11 cellular contexts compared by ENCODE assay signal in genomic region chr17:38626606-38627226, GRCh38. TPM values are rescaled to one million over a fixed set of nuclear protein-coding genes. Genes with fewer than 3 reads are reported as not detected.
DNase-seq lines count a peak whose midpoint lies in the region; ATAC-seq, FAIRE-seq and TF ChIP-seq lines count a peak whose summit lies in the region.
"Not testable (repeated sequence)": the region's sequence is repeated elsewhere in the genome, so short reads cannot be mapped to it uniquely, and the experiment has no call there.
"Had no signal": no experiment of that assay in that cellular context is flagged by ENCODE, and none has a peak within 500 bp of the region (broad histone marks: within the 10 kb centered on the region; RNA-seq: fewer than 3 reads in every experiment).

No MANE protein-coding gene starts in this region.

- H3K27ac Mint-ChIP-seq in endodermal cell: not testable (repeated sequence)

- ATAC-seq in HepG2, upper lobe of right lung: not testable (repeated sequence)

- not testable (repeated sequence) for H3K4me3 Mint-ChIP-seq in endodermal cell

- H3K4me1 Mint-ChIP-seq in endodermal cell: not testable (repeated sequence)

- POLR2A ChIA-PET in HepG2 (lab: Yijun Ruan, JAX): interaction anchor here (1.3 to 2.7 kb wide), 2 partner anchors 12 to 31 kb away, joined by 4 to 14 read pairs; no protein-coding TSS in a partner anchor

- intact Hi-C loops in HepG2 (cut with micrococcal nuclease; ENCODE audit: unreplicated experiment); posterior vena cava (cut with DNase I); upper lobe of right lung (cut with DNase I): not testable (repeated sequence)

- not testable (repeated sequence) for TF ChIP-seq EP300 in HepG2 (IDR thresholded peaks at IDR 0.05; ENCODE audit: low read depth in 2 of 2, low read length in 2 of 2); HepG2 (CRISPR knock-in tag; IDR thresholded peaks at IDR 0.05; ENCODE audit: borderline replicate concordance)

- H3K9me2 ChIP-seq in Loucy (replicated peaks; ENCODE audit: low read depth, low read length): not testable (repeated sequence)

- not testable (repeated sequence) for H3K9me3 ChIP-seq in Loucy (ENCODE audit: insufficient read depth, low read depth, low read length); endodermal cell (ENCODE audit: control insufficient read depth, low read length); HepG2 (ENCODE audit: low read length); upper lobe of right lung

- not testable (repeated sequence) for TF ChIP-seq RAD21 in HepG2 (CRISPR knock-in tag; IDR thresholded peaks at IDR 0.05)

- not testable (repeated sequence) for BruUV-seq in HepG2 (replicated peaks; lab: Mats Ljungman, UMichigan)

- not testable (repeated sequence) for TF ChIP-seq CTCF in Loucy (conservative IDR thresholded peaks at IDR 0.05; ENCODE audit: low read length); endodermal cell (conservative IDR thresholded peaks at IDR 0.05); HepG2 (CRISPR knock-in tag; IDR thresholded peaks at IDR 0.05); upper lobe of right lung (IDR thresholded peaks at IDR 0.05)

- peaks cover 13% of the 10 kb centered on the region for H3K9me3 Mint-ChIP-seq in endodermal cell

- H3K79me2 ChIP-seq in Loucy (ENCODE audit: insufficient read depth, low read length); HepG2 (ENCODE audit: insufficient read depth, low read length): not testable (repeated sequence)

- not testable (repeated sequence) for H3K4me2 ChIP-seq in Loucy (ENCODE audit: low read depth, low read length, poor library complexity, severe bottlenecking); HepG2 (ENCODE audit: low read depth, low read length)

- not testable (repeated sequence) for H3K4me3 ChIP-seq in Loucy (ENCODE audit: low read length, poor library complexity, severe bottlenecking); endodermal cell (ENCODE audit: low read length); HepG2 (replicated peaks in 1 of 3; ENCODE audit: insufficient read depth in 1 of 3, low read depth in 2 of 3, low read length in 3 of 3); upper lobe of right lung

- H3K36me3 ChIP-seq in Loucy (ENCODE audit: insufficient read depth, low read length); endodermal cell (ENCODE audit: control insufficient read depth, insufficient read depth, low read length); HepG2 (replicated peaks in 1 of 2; ENCODE audit: control insufficient read depth in 1 of 2, insufficient read depth in 2 of 2, low read length in 2 of 2); upper lobe of right lung: not testable (repeated sequence)

- not testable (repeated sequence) for H3F3A ChIP-seq in Loucy (ENCODE audit: low read depth)

- not testable (repeated sequence) for H4K20me1 ChIP-seq in Loucy (ENCODE audit: insufficient read depth, low read length, poor library complexity, severe bottlenecking); HepG2 (ENCODE audit: insufficient read depth, low read length)

- H3K27ac ChIP-seq in endodermal cell (ENCODE audit: low read depth, low read length); upper lobe of right lung: not testable (repeated sequence)
- peak overlapping the region; percentile 59 for H3K27ac ChIP-seq in HepG2 (ENCODE audit: extremely low read length, insufficient read depth, low read length)

- H3K9ac ChIP-seq in Loucy (ENCODE audit: low read depth, low read length, poor library complexity, severe bottlenecking); endodermal cell (ENCODE audit: extremely low read depth, low read length, poor library complexity, severe bottlenecking); HepG2 (ENCODE audit: insufficient read depth, low read depth, low read length): not testable (repeated sequence)

- CTCF ChIA-PET in HepG2 (lab: Yijun Ruan, JAX; ENCODE audit: low intra/inter-chr PET ratio, low total read pairs): not testable (repeated sequence)

- FAIRE-seq in HepG2 (lab: Jason Lieb, UNC): not testable (repeated sequence)

- not testable (repeated sequence) for H3K36me3 Mint-ChIP-seq in endodermal cell (ENCODE audit: low read depth)

- H2AFZ ChIP-seq in Loucy (ENCODE audit: low read length): 0 out of 2 replicates have a peak overlapping the region, but pooled peaks have one; percentile 1
- not testable (repeated sequence) for H2AFZ ChIP-seq in HepG2 (ENCODE audit: low read length)

- not testable (repeated sequence) for H3K27me3 Mint-ChIP-seq in endodermal cell (ENCODE audit: insufficient read depth)

- not testable (repeated sequence) for H3K27me3 ChIP-seq in Loucy (ENCODE audit: insufficient read depth, low read length, poor library complexity, severe bottlenecking); endodermal cell (ENCODE audit: control insufficient read depth, insufficient read depth, low read length, poor library complexity, severe bottlenecking); HepG2 (ENCODE audit: control insufficient read depth in 1 of 2, insufficient read depth in 2 of 2, low read length in 2 of 2); upper lobe of right lung

- H3K4me1 ChIP-seq in Loucy (ENCODE audit: insufficient read depth, low read length, poor library complexity, severe bottlenecking); endodermal cell (ENCODE audit: control insufficient read depth, insufficient read depth, low read length); upper lobe of right lung: not testable (repeated sequence)
- peaks cover 59% of the 10 kb centered on the region for H3K4me1 ChIP-seq in HepG2 (ENCODE audit: insufficient read depth, low read length)

- not testable (repeated sequence) for TF ChIP-seq POLR2A in HepG2 (IDR thresholded peaks at IDR 0.05; ENCODE audit: insufficient read depth in 1 of 2, low read depth in 2 of 2, low read length in 2 of 2)

- in situ Hi-C loops in HepG2 (cut with HindIII; ENCODE audit: extremely low pct_ligation_motif_present, low pct_unique_long_range_greater_than_20kb): not testable (repeated sequence)

- WGBS in endodermal cell (ENCODE audit: insufficient coverage in 1 of 2, insufficient read length in 1 of 2), 2 experiments: 91 to 93% methylated on average over 5 to 6 of the region's 6 CpGs
- 97% methylated on average over 6 of the region's 6 CpGs for WGBS in HepG2 (ENCODE audit: low lambda C conversion rate)

- DNase-seq in DMS53 treated with DMSO at 0.1 percent for 48 hours (lab: John Stamatoyannopoulos, UW; ENCODE audit: unreplicated experiment): peak; percentile 6
- peak; percentile 22 for DNase-seq in amniotic epithelial cell (ENCODE audit: low read depth)
- DNase-seq in endodermal cell: peak; percentile 7
- DNase-seq in HepG2 (ENCODE audit: low spot score): not testable (repeated sequence)
- peak; percentile 20 for DNase-seq in posterior vena cava (ENCODE audit: low spot score)
- DNase-seq in upper lobe of right lung: peak; percentile 8

RNA-seq across cellular contexts. Expression of gene SRCIN1, which starts 21.0 kb away (rescaled TPM):
- total RNA-seq in endodermal cell: 1 to 10 TPM; 2.8 to 5.9 TPM
- 13.0 TPM for polyA plus RNA-seq in endodermal cell (2013, experiment 1 of 2)
- polyA plus RNA-seq in endodermal cell (2013, experiment 2 of 2): 12.7 TPM
- 0.90 and 1.2 TPM in 2 replicates for total RNA-seq in HepG2 (2016; rRNA removed; fragmentation: Illumina TruSeq; extraction: Trizol)
- total RNA-seq in HepG2 (2016; cell fraction: cytosol; rRNA removed; fragmentation: Illumina TruSeq; extraction: Trizol; ENCODE audit: low read depth): 0.26 and 0.30 TPM in 2 replicates
- total RNA-seq in HepG2 (2016; cell fraction: insoluble cytoplasmic fraction; rRNA removed; fragmentation: Illumina TruSeq; extraction: Trizol): 0.76 and 1.4 TPM in 2 replicates
- 0.43 and 1.00 TPM in 2 replicates for total RNA-seq in HepG2 (2016; cell fraction: membrane; rRNA removed; fragmentation: Illumina TruSeq; extraction: Trizol)
- total RNA-seq in HepG2 (2016; cell fraction: nucleus; rRNA removed; fragmentation: Illumina TruSeq; extraction: Trizol): 2.5 and 3.1 TPM in 2 replicates
- polyA plus RNA-seq in HepG2 (2011; rRNA removed): 9.6 and 19.8 TPM in 2 replicates
- 2.9 and 4.8 TPM in 2 replicates for polyA plus RNA-seq in HepG2 (2011; cell fraction: cytosol; rRNA removed)
- 128 and 143 TPM in 2 replicates for polyA plus RNA-seq in HepG2 (2011; cell fraction: nucleus; rRNA removed)
- 9.9 and 11.0 TPM in 2 replicates for polyA plus RNA-seq in HepG2 (2012)
- polyA plus RNA-seq in HepG2 (2016; cell fraction: cytosol; fragmentation: Illumina TruSeq; extraction: Trizol; ENCODE audit: low read depth): 0.26 and 0.32 TPM in 2 replicates
- 1.0 and 2.4 TPM in 2 replicates for polyA plus RNA-seq in HepG2 (2016; cell fraction: insoluble cytoplasmic fraction; fragmentation: Illumina TruSeq; extraction: Trizol; ENCODE audit: low read depth)
- polyA plus RNA-seq in HepG2 (2016; cell fraction: membrane; fragmentation: Illumina TruSeq; extraction: Trizol; ENCODE audit: low read depth): 0.64 and 0.68 TPM in 2 replicates
- polyA plus RNA-seq in HepG2 (2016; cell fraction: nucleus; fragmentation: Illumina TruSeq; extraction: Trizol; ENCODE audit: insufficient read depth, low read depth): 13.9 and 14.2 TPM in 2 replicates
- polyA minus RNA-seq in HepG2 (2011; rRNA and poly(A)+ RNA removed; ENCODE audit: low replicate concordance): 2.4 and 22.5 TPM in 2 replicates
- polyA minus RNA-seq in HepG2 (2011; cell fraction: cytosol; rRNA and poly(A)+ RNA removed): 5.7 and 10.1 TPM in 2 replicates
- polyA minus RNA-seq in HepG2 (2011; cell fraction: nucleus; rRNA and poly(A)+ RNA removed): 22.4 and 24.7 TPM in 2 replicates
- total RNA-seq in posterior vena cava: 1 to 10 TPM in 1 of 2 donors, under 1 TPM in 1; 0.93 to 1.2 TPM
- total RNA-seq in upper lobe of right lung: 2.1 TPM
- total RNA-seq: GM23248, HFFc6 had no signal
- polyA plus RNA-seq: CD14-positive monocyte; CD8-positive, alpha-beta memory T cell; GM23248 had no signal

RNA-seq across cellular contexts. Expression of gene EPOP, which starts 48.0 kb away (rescaled TPM):
- total RNA-seq in endodermal cell (1 to 10 TPM; 3.2 to 5.0 TPM), HepG2 (2016; rRNA removed; fragmentation: Illumina TruSeq; extraction: Trizol) (29.0 and 37.8 TPM in 2 replicates), posterior vena cava (1 to 10 TPM; 1.6 to 2.6 TPM), upper lobe of right lung (2.1 TPM)
- 13.5 TPM for polyA plus RNA-seq in endodermal cell (2013, experiment 1 of 2)
- 12.8 TPM for polyA plus RNA-seq in endodermal cell (2013, experiment 2 of 2)
- total RNA-seq in HepG2 (2016; cell fraction: cytosol; rRNA removed; fragmentation: Illumina TruSeq; extraction: Trizol; ENCODE audit: low read depth): 20.7 and 21.2 TPM in 2 replicates
- total RNA-seq in HepG2 (2016; cell fraction: insoluble cytoplasmic fraction; rRNA removed; fragmentation: Illumina TruSeq; extraction: Trizol): 22.9 and 36.8 TPM in 2 replicates
- 65.8 and 69.1 TPM in 2 replicates for total RNA-seq in HepG2 (2016; cell fraction: membrane; rRNA removed; fragmentation: Illumina TruSeq; extraction: Trizol)
- 17.6 and 17.8 TPM in 2 replicates for total RNA-seq in HepG2 (2016; cell fraction: nucleus; rRNA removed; fragmentation: Illumina TruSeq; extraction: Trizol)
- polyA plus RNA-seq in HepG2 (2011; rRNA removed): 13.9 and 14.7 TPM in 2 replicates
- polyA plus RNA-seq in HepG2 (2011; cell fraction: cytosol; rRNA removed): 14.1 and 17.0 TPM in 2 replicates
- 10.9 and 12.1 TPM in 2 replicates for polyA plus RNA-seq in HepG2 (2011; cell fraction: nucleus; rRNA removed)
- 17.9 and 19.9 TPM in 2 replicates for polyA plus RNA-seq in HepG2 (2012)
- polyA plus RNA-seq in HepG2 (2016; cell fraction: cytosol; fragmentation: Illumina TruSeq; extraction: Trizol; ENCODE audit: low read depth): 26.4 and 26.9 TPM in 2 replicates
- polyA plus RNA-seq in HepG2 (2016; cell fraction: insoluble cytoplasmic fraction; fragmentation: Illumina TruSeq; extraction: Trizol; ENCODE audit: low read depth): 46.7 and 55.1 TPM in 2 replicates
- 71.4 and 76.4 TPM in 2 replicates for polyA plus RNA-seq in HepG2 (2016; cell fraction: membrane; fragmentation: Illumina TruSeq; extraction: Trizol; ENCODE audit: low read depth)
- polyA plus RNA-seq in HepG2 (2016; cell fraction: nucleus; fragmentation: Illumina TruSeq; extraction: Trizol; ENCODE audit: insufficient read depth, low read depth): 43.8 and 45.7 TPM in 2 replicates
- polyA minus RNA-seq in HepG2 (2011; rRNA and poly(A)+ RNA removed; ENCODE audit: low replicate concordance): 4.2 and 17.4 TPM in 2 replicates
- 14.9 and 17.2 TPM in 2 replicates for polyA minus RNA-seq in HepG2 (2011; cell fraction: cytosol; rRNA and poly(A)+ RNA removed)
- polyA minus RNA-seq in HepG2 (2011; cell fraction: nucleus; rRNA and poly(A)+ RNA removed): 5.9 and 6.3 TPM in 2 replicates
- polyA plus RNA-seq: CD14-positive monocyte had no signal
